Comparison of ENCODE assay signal across 24 cellular contexts in genomic region chr15:38004218-38004848, GRCh38.
"Had no signal": no experiment of that assay in that cellular context is flagged by ENCODE, and none has a peak within 500 bp of the region (broad histone marks: within the 10 kb centered on the region; RNA-seq: fewer than 3 reads in every experiment).

No MANE protein-coding gene starts in this region.

- ATAC-seq: effector memory CD8-positive, alpha-beta T cell; left colon; naive thymus-derived CD8-positive, alpha-beta T cell; pancreas; stimulated activated naive CD8-positive, alpha-beta T cell treated with anti-CD3 and anti-CD28 coated beads, Interleukin-15, Interleukin-2, amounts not matched to agents 100 U/mL and 50 U/mL, for 24 hours had no signal

- H3K36me3 ChIP-seq: esophagus squamous epithelium, heart right ventricle, pancreas, right lobe of liver, tibial artery, uterus had no signal

- H3K4me3 ChIP-seq: coronary artery, esophagus squamous epithelium, heart right ventricle, pancreas, right lobe of liver, testis, tibial artery, uterus had no signal

- H3K27ac ChIP-seq: coronary artery, esophagus squamous epithelium, heart right ventricle, pancreas, right lobe of liver, testis, tibial artery, uterus had no signal

- H3K9me3 ChIP-seq: esophagus squamous epithelium, pancreas, right lobe of liver, testis, uterus had no signal

- H3K27me3 ChIP-seq: esophagus squamous epithelium, heart right ventricle, pancreas, right lobe of liver, testis, tibial artery, uterus had no signal

- H3K4me1 ChIP-seq: esophagus squamous epithelium, pancreas, right lobe of liver, uterus had no signal

- DNase-seq: effector memory CD8-positive, alpha-beta T cell; erythroblast; esophagus squamous epithelium; foreskin melanocyte; glutamatergic neuron; heart right ventricle; hippocampal formation; left colon; mammary epithelial cell; naive thymus-derived CD8-positive, alpha-beta T cell; nephron progenitor cell; retina; small intestine; stimulated activated CD4-positive, alpha-beta T cell treated with anti-CD3 and anti-CD28 coated beads, Interleukin-15, amount 100 ng/mL, for 24 hours; stimulated activated CD4-positive, alpha-beta T cell treated with anti-CD3 and anti-CD28 coated beads, Interleukin-2, amount 100 ng/mL, for 48 hours; stimulated activated CD8-positive, alpha-beta memory T cell treated with anti-CD3 and anti-CD28 coated beads, Interleukin-4, amount 100 ng/mL, for 48 hours; stimulated activated naive CD8-positive, alpha-beta T cell treated with anti-CD3 and anti-CD28 coated beads, Interleukin-15, Interleukin-2, amounts not matched to agents 100 U/mL and 50 U/mL, for 24 hours; substantia nigra; testis; tibial artery; uterus had no signal
